In the genomic region with DNA sequence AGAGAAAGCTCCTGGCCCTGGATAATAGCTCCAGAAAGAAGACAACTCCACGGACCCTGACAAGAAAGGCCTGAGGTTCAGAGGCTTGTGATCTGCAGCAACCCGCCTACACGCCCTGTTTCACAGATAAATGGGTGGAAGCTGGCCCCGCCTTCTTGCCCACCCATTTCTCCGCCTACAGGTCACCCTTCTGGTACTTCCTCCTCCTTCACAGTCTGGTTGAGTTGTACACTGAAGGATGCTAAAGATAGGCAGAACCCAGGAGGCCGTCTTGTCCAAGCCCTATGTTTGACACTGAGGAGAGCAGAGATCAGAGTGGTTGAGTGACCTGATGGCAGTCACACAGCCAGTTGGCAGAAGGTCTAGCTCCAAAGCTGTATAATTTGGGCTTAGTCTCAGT, we compare ENCODE assay signal across 8 cellular contexts. TPM values are rescaled to one million over a fixed set of nuclear protein-coding genes. Genes with fewer than 3 reads are reported as not detected.
DNase-seq lines count a peak whose midpoint lies in the region; ATAC-seq and TF ChIP-seq lines count a peak whose summit lies in the region.

No MANE protein-coding gene starts in this region.

- no peak for TF ChIP-seq CTCF in endothelial cell (IDR thresholded peaks at IDR 0.05; ENCODE audit: unreplicated experiment)

- H3K27ac Mint-ChIP-seq in activated CD4-positive, alpha-beta memory T cell treated with anti-CD3 and anti-CD28 coated beads, Interleukin-2, amount 10 ng/mL, durations not matched to agents 7 days and 5 days, result no peak overlapping the region
- H3K27ac Mint-ChIP-seq in endothelial cell (ENCODE audit: unreplicated experiment), result no peak overlapping the region

- peak; percentile 79 for ATAC-seq in GM19035 (IDR thresholded peaks at IDR 0.05; ENCODE audit: unreplicated experiment)
- peak; percentile 59 for ATAC-seq in HG03439 (IDR thresholded peaks at IDR 0.05; ENCODE audit: unreplicated experiment)
- no peak for ATAC-seq in left lobe of liver
- no peak for ATAC-seq in HG02588 (IDR thresholded peaks at IDR 0.05; ENCODE audit: unreplicated experiment)

- POLR2A ChIA-PET in activated CD4-positive, alpha-beta memory T cell treated with anti-CD3 and anti-CD28 coated beads, Interleukin-2, amount 10 ng/mL, durations not matched to agents 7 days and 5 days (lab: Charles Lee), result no interaction called here

- H3K9me3 Mint-ChIP-seq in activated CD4-positive, alpha-beta memory T cell treated with anti-CD3 and anti-CD28 coated beads, Interleukin-2, amount 10 ng/mL, durations not matched to agents 7 days and 5 days, result no peaks in the 10 kb centered on the region
- no peaks in the 10 kb centered on the region for H3K9me3 Mint-ChIP-seq in endothelial cell (ENCODE audit: unreplicated experiment)

- no peaks in the 10 kb centered on the region for H3K36me3 Mint-ChIP-seq in activated CD4-positive, alpha-beta memory T cell treated with anti-CD3 and anti-CD28 coated beads, Interleukin-2, amount 10 ng/mL, durations not matched to agents 7 days and 5 days (ENCODE audit: low read depth)
- H3K36me3 Mint-ChIP-seq in endothelial cell (ENCODE audit: low read depth, unreplicated experiment), result no peaks in the 10 kb centered on the region

- H3K27me3 Mint-ChIP-seq in activated CD4-positive, alpha-beta memory T cell treated with anti-CD3 and anti-CD28 coated beads, Interleukin-2, amount 10 ng/mL, durations not matched to agents 7 days and 5 days, result peaks cover 4% of the 10 kb centered on the region
- peaks cover 3% of the 10 kb centered on the region for H3K27me3 Mint-ChIP-seq in endothelial cell (ENCODE audit: unreplicated experiment)

- CTCF ChIA-PET in activated CD4-positive, alpha-beta memory T cell treated with anti-CD3 and anti-CD28 coated beads, Interleukin-2, amount 10 ng/mL, durations not matched to agents 7 days and 5 days (lab: Charles Lee), result no interaction called here

- H3K4me1 Mint-ChIP-seq in activated CD4-positive, alpha-beta memory T cell treated with anti-CD3 and anti-CD28 coated beads, Interleukin-2, amount 10 ng/mL, durations not matched to agents 7 days and 5 days, result no peaks in the 10 kb centered on the region
- H3K4me1 Mint-ChIP-seq in endothelial cell (ENCODE audit: unreplicated experiment), result peaks cover 4% of the 10 kb centered on the region

- no peak overlapping the region for H3K4me3 Mint-ChIP-seq in activated CD4-positive, alpha-beta memory T cell treated with anti-CD3 and anti-CD28 coated beads, Interleukin-2, amount 10 ng/mL, durations not matched to agents 7 days and 5 days
- H3K4me3 Mint-ChIP-seq in endothelial cell (ENCODE audit: unreplicated experiment), result no peak overlapping the region

- DNase-seq in activated CD4-positive, alpha-beta memory T cell treated with anti-CD3 and anti-CD28 coated beads, Interleukin-2, amount 10 ng/mL, durations not matched to agents 7 days and 5 days, result peak; percentile 51
- DNase-seq in stimulated activated CD4-positive, alpha-beta T cell treated with anti-CD3 and anti-CD28 coated beads, Interleukin-12 subunit alpha, Interleukin-12 subunit beta, amount 100 ng/mL, for 4 hours, result peak; percentile 42
- DNase-seq in NCI-H774 (lab: John Stamatoyannopoulos, UW) (no peak), left lobe of liver (ENCODE audit: low spot score) (no peak), endothelial cell (ENCODE audit: low spot score) (no peak)

RNA-seq across cellular contexts. Expression of gene MDGA1, which starts 34.2 kb away (rescaled TPM):
- total RNA-seq in activated CD4-positive, alpha-beta memory T cell treated with anti-CD3 and anti-CD28 coated beads, Interleukin-2, amount 10 ng/mL, durations not matched to agents 7 days and 5 days, result 10 to 100 TPM; 35.1 to 38.0 TPM
- total RNA-seq in left lobe of liver, result 0.40 TPM
- 4.8 TPM for total RNA-seq in endothelial cell (ENCODE audit: unreplicated experiment)

Comparison
In these comparisons a context has a peak if more than half of its experiments do, and no peak if none do; other contexts are left out.
1. ATAC-seq: peak in GM19035 (single experiment) and HG03439 (single experiment); none in left lobe of liver (single experiment) and HG02588 (single experiment).
2. DNase-seq: peak in activated CD4-positive, alpha-beta memory T cell treated with anti-CD3 and anti-CD28 coated beads, Interleukin-2, amount 10 ng/mL, durations not matched to agents 7 days and 5 days (single experiment) and stimulated activated CD4-positive, alpha-beta T cell treated with anti-CD3 and anti-CD28 coated beads, Interleukin-12 subunit alpha, Interleukin-12 subunit beta, amount 100 ng/mL, for 4 hours (single experiment); none in NCI-H774 (single experiment), left lobe of liver (single experiment) and endothelial cell (single experiment).